In the genomic region with DNA sequence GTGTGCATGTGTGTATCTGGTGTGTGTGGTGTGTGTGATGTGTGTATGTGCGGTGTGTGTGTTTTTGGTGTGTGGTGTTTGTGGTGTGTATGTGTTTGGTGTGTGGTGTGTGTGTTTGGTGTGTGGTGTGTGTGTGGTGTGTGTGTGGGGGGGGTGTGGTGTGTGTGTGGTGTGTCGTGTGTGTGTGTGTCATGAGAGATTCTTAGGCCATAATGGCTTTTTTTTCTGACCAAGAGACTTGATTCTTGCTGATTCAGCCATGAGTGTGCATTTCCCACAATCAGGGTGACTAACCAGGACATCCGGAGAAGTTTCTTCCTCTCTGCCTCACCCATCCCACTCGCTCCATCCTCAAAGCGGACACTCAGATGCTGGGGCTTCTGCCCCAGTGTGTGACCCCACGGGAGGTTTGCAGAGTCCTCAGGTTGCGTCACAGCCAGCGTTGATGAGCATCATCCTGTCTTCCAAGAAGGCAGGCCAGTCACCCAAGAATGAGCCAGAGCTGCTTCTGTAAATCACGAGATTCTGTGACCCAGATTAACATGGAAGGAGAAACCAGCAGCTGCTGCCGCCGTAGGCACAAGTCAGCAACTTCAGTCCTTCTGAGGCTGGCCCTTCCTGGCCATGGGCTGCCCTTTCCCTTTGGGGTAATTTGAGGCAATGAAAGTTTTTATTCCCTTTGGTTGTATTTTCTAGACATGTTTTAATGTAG, we compare ENCODE assay signal across 1 cellular context.
TF ChIP-seq lines count a peak whose summit lies in the region.

No MANE protein-coding gene starts in this region.

TF ChIP-seq in K562, 482 proteins besides CTCF, POLR2A, EP300 and RAD21 (continued from another document):
- TF ChIP-seq, protein P1, sequence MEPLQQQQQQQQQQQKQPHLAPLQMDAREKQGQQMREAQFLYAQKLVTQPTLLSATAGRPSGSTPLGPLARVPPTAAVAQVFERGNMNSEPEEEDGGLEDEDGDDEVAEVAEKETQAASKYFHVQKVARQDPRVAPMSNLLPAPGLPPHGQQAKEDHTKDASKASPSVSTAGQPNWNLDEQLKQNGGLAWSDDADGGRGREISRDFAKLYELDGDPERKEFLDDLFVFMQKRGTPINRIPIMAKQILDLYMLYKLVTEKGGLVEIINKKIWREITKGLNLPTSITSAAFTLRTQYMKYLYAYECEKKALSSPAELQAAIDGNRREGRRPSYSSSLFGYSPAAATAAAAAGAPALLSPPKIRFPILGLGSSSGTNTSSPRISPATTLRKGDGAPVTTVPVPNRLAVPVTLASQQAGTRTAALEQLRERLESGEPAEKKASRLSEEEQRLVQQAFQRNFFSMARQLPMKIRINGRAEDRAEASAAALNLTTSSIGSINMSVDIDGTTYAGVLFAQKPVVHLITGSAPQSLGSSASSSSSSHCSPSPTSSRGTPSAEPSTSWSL (CRISPR knock-in tag; IDR thresholded peaks at IDR 0.05; ENCODE audit: borderline replicate concordance): no peak
- no peak for TF ChIP-seq ZNF12 (CRISPR knock-in tag; IDR thresholded peaks at IDR 0.05)
- TF ChIP-seq XRCC5 (IDR thresholded peaks at IDR 0.05; ENCODE audit: low read depth, low read length): no peak
- TF ChIP-seq ILK (tag; IDR thresholded peaks at IDR 0.05; ENCODE audit: borderline replicate concordance, low read depth): no peak
- TF ChIP-seq, protein P2, sequence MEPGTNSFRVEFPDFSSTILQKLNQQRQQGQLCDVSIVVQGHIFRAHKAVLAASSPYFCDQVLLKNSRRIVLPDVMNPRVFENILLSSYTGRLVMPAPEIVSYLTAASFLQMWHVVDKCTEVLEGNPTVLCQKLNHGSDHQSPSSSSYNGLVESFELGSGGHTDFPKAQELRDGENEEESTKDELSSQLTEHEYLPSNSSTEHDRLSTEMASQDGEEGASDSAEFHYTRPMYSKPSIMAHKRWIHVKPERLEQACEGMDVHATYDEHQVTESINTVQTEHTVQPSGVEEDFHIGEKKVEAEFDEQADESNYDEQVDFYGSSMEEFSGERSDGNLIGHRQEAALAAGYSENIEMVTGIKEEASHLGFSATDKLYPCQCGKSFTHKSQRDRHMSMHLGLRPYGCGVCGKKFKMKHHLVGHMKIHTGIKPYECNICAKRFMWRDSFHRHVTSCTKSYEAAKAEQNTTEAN (CRISPR knock-in tag; IDR thresholded peaks at IDR 0.05): no peak
- TF ChIP-seq ZZZ3 (IDR thresholded peaks at IDR 0.05): no peak
- TF ChIP-seq, protein P3, sequence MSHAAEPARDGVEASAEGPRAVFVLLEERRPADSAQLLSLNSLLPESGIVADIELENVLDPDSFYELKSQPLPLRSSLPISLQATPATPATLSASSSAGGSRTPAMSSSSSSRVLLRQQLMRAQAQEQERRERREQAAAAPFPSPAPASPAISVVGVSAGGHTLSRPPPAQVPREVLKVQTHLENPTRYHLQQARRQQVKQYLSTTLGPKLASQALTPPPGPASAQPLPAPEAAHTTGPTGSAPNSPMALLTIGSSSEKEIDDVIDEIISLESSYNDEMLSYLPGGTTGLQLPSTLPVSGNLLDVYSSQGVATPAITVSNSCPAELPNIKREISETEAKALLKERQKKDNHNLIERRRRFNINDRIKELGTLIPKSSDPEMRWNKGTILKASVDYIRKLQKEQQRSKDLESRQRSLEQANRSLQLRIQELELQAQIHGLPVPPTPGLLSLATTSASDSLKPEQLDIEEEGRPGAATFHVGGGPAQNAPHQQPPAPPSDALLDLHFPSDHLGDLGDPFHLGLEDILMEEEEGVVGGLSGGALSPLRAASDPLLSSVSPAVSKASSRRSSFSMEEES (CRISPR knock-in tag; IDR thresholded peaks at IDR 0.05): no peak
- TF ChIP-seq FIP1L1 (IDR thresholded peaks at IDR 0.05; ENCODE audit: low read depth, low read length, poor library complexity, severe bottlenecking): no peak
- TF ChIP-seq STAT5B (CRISPR knock-in tag; IDR thresholded peaks at IDR 0.05): no peak
- TF ChIP-seq ZNF184 (CRISPR knock-in tag; IDR thresholded peaks at IDR 0.05): no peak
- no peak for TF ChIP-seq FOXK2 (conservative IDR thresholded peaks at IDR 0.05 in 1 of 2, IDR thresholded peaks at IDR 0.05 in 1 of 2; ENCODE audit: low read depth in 2 of 2)
- 0 out of 2 replicates have a peak, but pooled peaks have one; percentile 21 for TF ChIP-seq ESRRA (IDR thresholded peaks at IDR 0.05; ENCODE audit: borderline replicate concordance, low read depth)
- TF ChIP-seq, protein P4, sequence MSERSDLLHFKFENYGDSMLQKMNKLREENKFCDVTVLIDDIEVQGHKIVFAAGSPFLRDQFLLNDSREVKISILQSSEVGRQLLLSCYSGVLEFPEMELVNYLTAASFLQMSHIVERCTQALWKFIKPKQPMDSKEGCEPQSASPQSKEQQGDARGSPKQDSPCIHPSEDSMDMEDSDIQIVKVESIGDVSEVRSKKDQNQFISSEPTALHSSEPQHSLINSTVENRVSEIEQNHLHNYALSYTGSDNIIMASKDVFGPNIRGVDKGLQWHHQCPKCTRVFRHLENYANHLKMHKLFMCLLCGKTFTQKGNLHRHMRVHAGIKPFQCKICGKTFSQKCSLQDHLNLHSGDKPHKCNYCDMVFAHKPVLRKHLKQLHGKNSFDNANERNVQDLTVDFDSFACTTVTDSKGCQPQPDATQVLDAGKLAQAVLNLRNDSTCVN (CRISPR knock-in tag; IDR thresholded peaks at IDR 0.05): peak; percentile 95
- peak; percentile 98 for TF ChIP-seq DPF2 (IDR thresholded peaks at IDR 0.05)
- TF ChIP-seq HIVEP1 (CRISPR knock-in tag; IDR thresholded peaks at IDR 0.05): no peak
- no peak for TF ChIP-seq EWSR1 (IDR thresholded peaks at IDR 0.05; ENCODE audit: borderline replicate concordance, low read depth, partially characterized antibody)
- peak; percentile 35; the same call in 1 of the 2 replicates for TF ChIP-seq ZBTB7A (IDR thresholded peaks at IDR 0.05; ENCODE audit: borderline replicate concordance, control insufficient read depth, low read depth, low read length)
- TF ChIP-seq, protein P5, sequence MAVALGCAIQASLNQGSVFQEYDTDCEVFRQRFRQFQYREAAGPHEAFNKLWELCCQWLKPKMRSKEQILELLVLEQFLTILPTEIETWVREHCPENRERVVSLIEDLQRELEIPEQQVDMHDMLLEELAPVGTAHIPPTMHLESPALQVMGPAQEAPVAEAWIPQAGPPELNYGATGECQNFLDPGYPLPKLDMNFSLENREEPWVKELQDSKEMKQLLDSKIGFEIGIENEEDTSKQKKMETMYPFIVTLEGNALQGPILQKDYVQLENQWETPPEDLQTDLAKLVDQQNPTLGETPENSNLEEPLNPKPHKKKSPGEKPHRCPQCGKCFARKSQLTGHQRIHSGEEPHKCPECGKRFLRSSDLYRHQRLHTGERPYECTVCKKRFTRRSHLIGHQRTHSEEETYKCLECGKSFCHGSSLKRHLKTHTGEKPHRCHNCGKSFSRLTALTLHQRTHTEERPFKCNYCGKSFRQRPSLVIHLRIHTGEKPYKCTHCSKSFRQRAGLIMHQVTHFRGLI (CRISPR knock-in tag; IDR thresholded peaks at IDR 0.05): no peak
